ENCODE assay signal across 8 cellular contexts in genomic region chr17:42194133-42194899, GRCh38. TPM values are rescaled to one million over a fixed set of nuclear protein-coding genes. Genes with fewer than 3 reads are reported as not detected.
DNase-seq lines count a peak whose midpoint lies in the region; ATAC-seq, FAIRE-seq and TF ChIP-seq lines count a peak whose summit lies in the region.

Gene GHDC (minus strand): TSS chr17:42194494. CDS start chr17:42193581, 913 bp downstream.

- peaks cover 7% of the 10 kb centered on the region for H3K4me1 ChIP-seq in ACC112 (ENCODE audit: control insufficient read depth, insufficient read depth, low read length, unreplicated experiment)
- peaks cover 21% of the 10 kb centered on the region for H3K4me1 ChIP-seq in HepG2 (ENCODE audit: insufficient read depth, low read length)

- H3K27ac ChIP-seq in ACC112 (ENCODE audit: low read depth, low read length) (no peak within 1 kb of the TSS), HepG2 (ENCODE audit: extremely low read length, insufficient read depth, low read length) (peak within 1 kb of the TSS; percentile 29)

- TF ChIP-seq EP300 in HepG2 (IDR thresholded peaks at IDR 0.05; ENCODE audit: low read depth in 2 of 2, low read length in 2 of 2) (0 out of 4 replicates have a peak, but pooled peaks of 1 of the 2 experiments have one; percentile 21), HepG2 (CRISPR knock-in tag; IDR thresholded peaks at IDR 0.05; ENCODE audit: borderline replicate concordance) (no peak; the same call in 1 of the 2 replicates)

- H3K36me3 ChIP-seq in ACC112 (ENCODE audit: insufficient read depth, low read length): no peaks in the 10 kb centered on the region
- no peaks in the 10 kb centered on the region; a peak in 1 of 5 replicates for H3K36me3 ChIP-seq in HepG2 (replicated peaks in 1 of 2; ENCODE audit: control insufficient read depth in 1 of 2, insufficient read depth in 2 of 2, low read length in 2 of 2)

- peak; percentile 64 for DNase-seq in NCI-H524 treated with DMSO at 0.1 percent for 48 hours (lab: John Stamatoyannopoulos, UW)
- DNase-seq in activated CD4-positive, alpha-beta T cell treated with anti-CD3 and anti-CD28 coated beads for 48 hours: peak; percentile 87
- peak; percentile 33 for DNase-seq in dedifferentiated amniotic fluid mesenchymal stem cell (ENCODE audit: extremely low spot score)
- DNase-seq in HepG2 (ENCODE audit: low spot score): peak; percentile 80
- peak; percentile 66 to 70 for DNase-seq in stimulated activated CD4-positive, alpha-beta T cell treated with anti-CD3 and anti-CD28 coated beads, Interleukin-2, amount 100 ng/mL, for 48 hours

- peak; percentile 88 for FAIRE-seq in HepG2 (lab: Jason Lieb, UNC)

- no peaks in the 10 kb centered on the region for H3K9me3 ChIP-seq in HepG2 (ENCODE audit: low read length)

- peak; percentile 39; the same call in 1 of the 2 replicates for TF ChIP-seq CTCF in HepG2 (CRISPR knock-in tag; IDR thresholded peaks at IDR 0.05)

- CTCF ChIA-PET in HepG2 (lab: Yijun Ruan, JAX; ENCODE audit: low intra/inter-chr PET ratio, low total read pairs): no interaction called here

- 17% methylated on average over 21 of the region's 21 CpGs for WGBS in HepG2 (ENCODE audit: low lambda C conversion rate)

- BruUV-seq in HepG2 (replicated peaks; lab: Mats Ljungman, UMichigan): no TSS peak

- peak within 1 kb of the TSS; percentile 77 for H3K9ac ChIP-seq in HepG2 (ENCODE audit: insufficient read depth, low read depth, low read length)

- ATAC-seq in GM18870 (IDR thresholded peaks at IDR 0.05; ENCODE audit: unreplicated experiment): peak; percentile 57
- peak; percentile 85 for ATAC-seq in HG03159 (IDR thresholded peaks at IDR 0.05; ENCODE audit: unreplicated experiment)
- ATAC-seq in HepG2: peak; percentile 93

- H3K27me3 ChIP-seq in ACC112 (ENCODE audit: insufficient read depth, low read length): no peaks in the 10 kb centered on the region
- H3K27me3 ChIP-seq in HepG2 (ENCODE audit: control insufficient read depth in 1 of 2, insufficient read depth in 2 of 2, low read length in 2 of 2): no peaks in the 10 kb centered on the region; a peak in 1 of 5 replicates

- TF ChIP-seq RAD21 in HepG2 (CRISPR knock-in tag; IDR thresholded peaks at IDR 0.05): no peak

- intact Hi-C loops in HepG2 (cut with micrococcal nuclease; ENCODE audit: unreplicated experiment): no loop called here

- peak within 1 kb of the TSS; percentile 79 for H3K4me2 ChIP-seq in HepG2 (ENCODE audit: low read depth, low read length)

- no peaks in the 10 kb centered on the region for H4K20me1 ChIP-seq in HepG2 (ENCODE audit: insufficient read depth, low read length)

- in situ Hi-C loops in HepG2 (cut with HindIII; ENCODE audit: extremely low pct_ligation_motif_present, low pct_unique_long_range_greater_than_20kb): no loop called here

- peak; percentile 45 to 96; a peak in 3 of 4 replicates for TF ChIP-seq POLR2A in HepG2 (IDR thresholded peaks at IDR 0.05; ENCODE audit: insufficient read depth in 1 of 2, low read depth in 2 of 2, low read length in 2 of 2)

- H2AFZ ChIP-seq in ACC112 (ENCODE audit: low read length, unreplicated experiment) (peak within 1 kb of the TSS; percentile 90), HepG2 (ENCODE audit: low read length) (peak within 1 kb of the TSS; percentile 95)

- H3K4me3 ChIP-seq in ACC112 (ENCODE audit: low read depth, low read length): peak within 1 kb of the TSS; percentile 100
- H3K4me3 ChIP-seq in HepG2 (replicated peaks in 1 of 3; ENCODE audit: insufficient read depth in 1 of 3, low read depth in 2 of 3, low read length in 3 of 3): peak within 1 kb of the TSS; percentile 62 to 94 (median 68)

- H3K79me2 ChIP-seq in ACC112 (ENCODE audit: control insufficient read depth, insufficient read depth, low read length, unreplicated experiment): no peaks in the 10 kb centered on the region
- H3K79me2 ChIP-seq in HepG2 (ENCODE audit: insufficient read depth, low read length): no peaks in the 10 kb centered on the region

- POLR2A ChIA-PET in HepG2 (lab: Yijun Ruan, JAX): interaction anchor here (0.6 to 2.8 kb wide), 19 partner anchors 8 to 229 kb away, joined by 3 to 30 read pairs (median 4); partner anchors contain the start of genes CAVIN1, DNAJC7, KAT2A and KCNH4

TF ChIP-seq in HepG2, 621 proteins besides CTCF, POLR2A, EP300 and RAD21 (continues in another document):
- TF ChIP-seq TEAD3 (CRISPR knock-in tag; optimal IDR thresholded peaks at IDR 0.05; ENCODE audit: borderline replicate concordance) (peak; percentile 68), NFYC (CRISPR knock-in tag; IDR thresholded peaks at IDR 0.05) (peak; percentile 24; the same call in 1 of the 2 replicates), SRSF9 (IDR thresholded peaks at IDR 0.05; ENCODE audit: borderline replicate concordance, insufficient read depth, low read depth, low read length, poor library complexity, severe bottlenecking) (no peak), ZHX1 (CRISPR knock-in tag; IDR thresholded peaks at IDR 0.05; ENCODE audit: low read depth) (peak; percentile 67; the same call in 1 of the 2 replicates), ZFAT (CRISPR knock-in tag; conservative IDR thresholded peaks at IDR 0.05) (no peak), ZSCAN30 (CRISPR knock-in tag; IDR thresholded peaks at IDR 0.05) (peak; percentile 75; the same call in 1 of the 2 replicates), ZKSCAN1 (IDR thresholded peaks at IDR 0.05; ENCODE audit: low read length) (no peak), NCOA2 (CRISPR knock-in tag; IDR thresholded peaks at IDR 0.05) (no peak; the same call in 1 of the 2 replicates), ZBTB21 (CRISPR knock-in tag; IDR thresholded peaks at IDR 0.05) (0 out of 2 replicates have a peak, but pooled peaks have one; percentile 15), ZNF776 (CRISPR knock-in tag; IDR thresholded peaks at IDR 0.05) (peak; percentile 83), ZNF580 (CRISPR knock-in tag; IDR thresholded peaks at IDR 0.05; ENCODE audit: borderline replicate concordance, low read depth) (peak; percentile 56; the same call in 1 of the 2 replicates), ZNF280B (CRISPR knock-in tag; IDR thresholded peaks at IDR 0.05; ENCODE audit: borderline replicate concordance) (peak; percentile 83), TARDBP (CRISPR knock-in tag; IDR thresholded peaks at IDR 0.05) (peak; percentile 84)

RNA-seq across cellular contexts. Expression of gene GHDC, which starts in this region (rescaled TPM):
- 8.8 and 22.5 TPM in 2 replicates for total RNA-seq in HepG2 (2016; rRNA removed; fragmentation: Illumina TruSeq; extraction: Trizol)
- 3.1 and 3.3 TPM in 2 replicates for total RNA-seq in HepG2 (2016; cell fraction: cytosol; rRNA removed; fragmentation: Illumina TruSeq; extraction: Trizol; ENCODE audit: low read depth)
- 8.0 and 22.0 TPM in 2 replicates for total RNA-seq in HepG2 (2016; cell fraction: insoluble cytoplasmic fraction; rRNA removed; fragmentation: Illumina TruSeq; extraction: Trizol)
- total RNA-seq in HepG2 (2016; cell fraction: membrane; rRNA removed; fragmentation: Illumina TruSeq; extraction: Trizol): 5.2 and 6.2 TPM in 2 replicates
- total RNA-seq in HepG2 (2016; cell fraction: nucleus; rRNA removed; fragmentation: Illumina TruSeq; extraction: Trizol): 22.7 and 27.8 TPM in 2 replicates
- 15.4 and 25.6 TPM in 2 replicates for polyA plus RNA-seq in HepG2 (2011; rRNA removed)
- polyA plus RNA-seq in HepG2 (2011; cell fraction: cytosol; rRNA removed): 11.2 and 18.0 TPM in 2 replicates
- 107 and 115 TPM in 2 replicates for polyA plus RNA-seq in HepG2 (2011; cell fraction: nucleus; rRNA removed)
- polyA plus RNA-seq in HepG2 (2012): 15.2 and 19.1 TPM in 2 replicates
- 2.2 and 2.5 TPM in 2 replicates for polyA plus RNA-seq in HepG2 (2016; cell fraction: cytosol; fragmentation: Illumina TruSeq; extraction: Trizol; ENCODE audit: low read depth)
- 6.0 and 8.7 TPM in 2 replicates for polyA plus RNA-seq in HepG2 (2016; cell fraction: insoluble cytoplasmic fraction; fragmentation: Illumina TruSeq; extraction: Trizol; ENCODE audit: low read depth)
- polyA plus RNA-seq in HepG2 (2016; cell fraction: membrane; fragmentation: Illumina TruSeq; extraction: Trizol; ENCODE audit: low read depth): 3.6 and 4.1 TPM in 2 replicates
- 45.8 and 46.8 TPM in 2 replicates for polyA plus RNA-seq in HepG2 (2016; cell fraction: nucleus; fragmentation: Illumina TruSeq; extraction: Trizol; ENCODE audit: insufficient read depth, low read depth)
- polyA minus RNA-seq in HepG2 (2011; rRNA and poly(A)+ RNA removed; ENCODE audit: low replicate concordance): 14.5 and 31.4 TPM in 2 replicates
- 12.0 and 19.4 TPM in 2 replicates for polyA minus RNA-seq in HepG2 (2011; cell fraction: cytosol; rRNA and poly(A)+ RNA removed)
- 12.1 and 14.4 TPM in 2 replicates for polyA minus RNA-seq in HepG2 (2011; cell fraction: nucleus; rRNA and poly(A)+ RNA removed)

Comparison
In these comparisons a context has a peak if more than half of its experiments do, and no peak if none do; other contexts are left out.
1. DNase-seq: peak in every context shown above with its lines; median percentile 87 in activated CD4-positive, alpha-beta T cell treated with anti-CD3 and anti-CD28 coated beads for 48 hours; 80 in HepG2; 68 in stimulated activated CD4-positive, alpha-beta T cell treated with anti-CD3 and anti-CD28 coated beads, Interleukin-2, amount 100 ng/mL, for 48 hours; 64 in NCI-H524 treated with DMSO at 0.1 percent for 48 hours; 33 in dedifferentiated amniotic fluid mesenchymal stem cell.